Comparison of ENCODE assay signal across 8 cellular contexts in the genomic region with DNA sequence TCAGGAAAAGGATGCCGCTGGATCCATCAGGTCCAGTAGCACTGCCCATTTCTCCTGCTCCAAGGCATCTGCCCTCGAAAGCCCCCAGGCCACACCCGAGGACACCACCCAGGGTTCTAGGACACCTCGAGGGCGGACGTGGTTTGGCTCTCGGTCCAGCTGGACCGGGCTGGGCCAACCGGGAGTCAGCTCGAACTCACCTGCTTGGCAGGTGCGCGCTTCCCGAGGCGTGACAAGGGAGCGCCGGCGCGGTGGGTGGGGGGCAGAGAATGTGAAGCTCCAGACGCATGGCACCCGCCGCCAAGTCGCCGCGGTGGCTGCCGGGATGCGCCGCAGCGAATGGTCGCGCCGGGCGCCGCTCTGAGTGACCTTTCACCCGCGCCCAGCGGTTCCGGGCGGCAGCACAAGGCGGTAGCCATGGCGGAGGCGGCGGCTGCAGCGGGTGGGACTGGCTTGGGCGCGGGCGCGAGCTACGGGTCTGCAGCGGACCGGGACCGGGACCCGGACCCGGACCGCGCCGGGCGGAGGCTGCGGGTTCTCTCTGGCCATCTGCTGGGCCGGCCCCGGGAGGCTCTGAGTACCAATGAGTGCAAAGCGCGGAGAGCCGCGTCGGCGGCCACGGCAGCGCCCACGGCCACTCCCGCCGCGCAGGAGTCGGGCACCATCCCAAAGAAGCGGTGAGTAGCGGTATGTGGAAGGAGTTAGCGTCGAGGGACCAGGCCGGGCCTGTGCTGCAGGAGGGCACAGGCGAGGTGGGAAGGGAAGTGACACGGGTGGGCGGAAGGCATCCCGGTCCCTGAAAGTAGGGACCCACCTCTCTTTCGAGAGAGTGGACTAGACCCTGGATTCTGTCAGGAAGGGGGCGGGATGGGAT. TPM values are rescaled to one million over a fixed set of nuclear protein-coding genes. Genes with fewer than 3 reads are reported as not detected.
DNase-seq lines count a peak whose midpoint lies in the region; ATAC-seq and TF ChIP-seq lines count a peak whose summit lies in the region.

A gene (plus strand): TSS at position 401 of the 874 bp plus-strand sequence. CDS start 17 bp downstream, at position 418.

- no peaks in the 10 kb centered on the region for H3K9me3 ChIP-seq in AG04450 (ENCODE audit: control insufficient read depth, insufficient read depth, low read length)
- H3K9me3 ChIP-seq in left lung: no peaks in the 10 kb centered on the region

- no peaks in the 10 kb centered on the region for H3K36me3 ChIP-seq in left lung

- no peak within 1 kb of the TSS for H3K27ac ChIP-seq in AG04450 (ENCODE audit: low read depth, low read length)
- H3K27ac ChIP-seq in coronary artery: peak within 1 kb of the TSS; percentile 43 to 81
- peak within 1 kb of the TSS; percentile 76 to 88 for H3K27ac ChIP-seq in left lung

- ATAC-seq in GM18868 (IDR thresholded peaks at IDR 0.05; ENCODE audit: unreplicated experiment) (peak; percentile 86), HG03103 (IDR thresholded peaks at IDR 0.05; ENCODE audit: low read depth, unreplicated experiment) (peak; percentile 83), left lung (peak; percentile 97)

- POLR2A ChIA-PET in AG04450 (lab: Yijun Ruan, JAX): no interaction called here

- H3K4me3 ChIP-seq in AG04450 (ENCODE audit: low read depth, low read length) (peak within 1 kb of the TSS; percentile 78), coronary artery (peak within 1 kb of the TSS; percentile 89), left lung (peak within 1 kb of the TSS; percentile 87 to 93)

- intact Hi-C loops in left lung (cut with DNase I): no loop called here

- TF ChIP-seq CTCF in AG04450 (IDR thresholded peaks at IDR 0.05; ENCODE audit: low read depth, low read length): 0 out of 2 replicates have a peak, but pooled peaks have one; percentile 1
- TF ChIP-seq CTCF in coronary artery (IDR thresholded peaks at IDR 0.05): no peak
- TF ChIP-seq CTCF in left lung (IDR thresholded peaks at IDR 0.05): peak; percentile 12 to 69

- no peak for DNase-seq in AG04450 (ENCODE audit: low read depth, low spot score)
- peak; percentile 68 for DNase-seq in NCI-H226
- DNase-seq in activated CD4-positive, alpha-beta T cell treated with anti-CD3 and anti-CD28 coated beads for 4 hours: peak; percentile 67 to 68
- DNase-seq in coronary artery (ENCODE audit: low spot score): peak; percentile 84
- peak; percentile 85 to 97 for DNase-seq in left lung
- DNase-seq in stimulated activated CD4-positive, alpha-beta T cell treated with anti-CD3 and anti-CD28 coated beads, Interleukin-2, amount 100 ng/mL, for 48 hours: peak; percentile 67 to 75

- H3K27me3 ChIP-seq in AG04450 (ENCODE audit: control insufficient read depth, insufficient read depth, low read length): no peaks in the 10 kb centered on the region
- no peaks in the 10 kb centered on the region for H3K27me3 ChIP-seq in left lung

- CTCF ChIA-PET in AG04450 (lab: Charles Lee): interaction anchor here (0.7 to 3.7 kb wide), 11 partner anchors 12 to 228 kb away, joined by 3 to 23 read pairs (median 6); no protein-coding TSS in a partner anchor

- peaks cover 6 to 55% of the 10 kb centered on the region in 2 donors for H3K4me1 ChIP-seq in left lung

RNA-seq across cellular contexts. Expression of the gene that starts here (rescaled TPM):
- polyA plus RNA-seq in AG04450 (2011; rRNA removed): 15.1 and 22.6 TPM in 2 replicates
- polyA minus RNA-seq in AG04450 (2011; rRNA and poly(A)+ RNA removed): 13.0 and 23.6 TPM in 2 replicates
- 10 to 100 TPM; 41.6 to 50.2 TPM for total RNA-seq in left lung
